Comparison of ENCODE assay signal across 16 cellular contexts in the genomic region with DNA sequence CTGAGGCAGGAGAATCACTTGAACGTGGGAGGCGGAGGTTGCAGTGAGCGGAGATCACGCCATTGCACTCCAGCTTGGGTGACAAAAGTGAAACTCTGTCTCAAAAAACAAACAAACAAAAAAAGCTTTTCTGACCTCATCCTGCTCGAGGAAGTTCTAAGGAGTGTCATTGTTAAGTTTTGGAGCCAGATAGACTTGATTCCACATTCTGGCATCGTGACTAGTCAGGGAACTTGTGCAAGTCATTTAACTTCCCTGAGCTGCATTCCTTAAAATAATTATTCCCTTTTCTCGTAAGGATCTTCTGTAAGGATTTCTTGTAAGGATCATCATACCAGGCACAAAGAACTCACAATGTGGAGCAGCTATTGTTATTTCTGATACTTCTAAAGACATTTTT.
"Had no signal": no experiment of that assay in that cellular context is flagged by ENCODE, and none has a peak within 500 bp of the region (broad histone marks: within the 10 kb centered on the region; RNA-seq: fewer than 3 reads in every experiment).

No MANE protein-coding gene starts in this region.

- H3K36me3 ChIP-seq: adrenal gland, cardiac muscle cell, neutrophil, vagina, WERI-Rb-1 had no signal

- H3K4me3 Mint-ChIP-seq: activated CD4-positive, alpha-beta memory T cell treated with anti-CD3 and anti-CD28 coated beads for 36 hours; activated CD4-positive, alpha-beta T cell treated with anti-CD3 and anti-CD28 coated beads for 36 hours; activated T-cell treated with anti-CD3 and anti-CD28 coated beads, Interleukin-2, amount 50 U/mL, for 24 hours; naive thymus-derived CD8-positive, alpha-beta T cell; stimulated activated memory B cell treated with anti-CD40 and anti-IgM and Interleukin-4, amounts not matched to agents 10 μg/mL and 1 μg/mL and 100 μg/mL, for 72 hours had no signal

- H3K9me3 ChIP-seq: adrenal gland, left ventricle myocardium inferior, neutrophil, tibial artery, vagina had no signal

- H3K4me1 Mint-ChIP-seq: activated CD4-positive, alpha-beta T cell treated with anti-CD3 and anti-CD28 coated beads for 36 hours; naive thymus-derived CD8-positive, alpha-beta T cell had no signal

- H3K9me3 Mint-ChIP-seq: activated CD4-positive, alpha-beta memory T cell treated with anti-CD3 and anti-CD28 coated beads for 36 hours; activated T-cell treated with anti-CD3 and anti-CD28 coated beads, Interleukin-2, amount 50 U/mL, for 24 hours; naive thymus-derived CD8-positive, alpha-beta T cell; stimulated activated memory B cell treated with anti-CD40 and anti-IgM and Interleukin-4, amounts not matched to agents 10 μg/mL and 1 μg/mL and 100 μg/mL, for 72 hours had no signal

- H3K27ac ChIP-seq: adrenal gland, cardiac muscle cell, left ventricle myocardium inferior, neutrophil, tibial artery, vagina, WERI-Rb-1 had no signal

- H3K27me3 Mint-ChIP-seq: activated CD4-positive, alpha-beta memory T cell treated with anti-CD3 and anti-CD28 coated beads for 36 hours; activated CD4-positive, alpha-beta T cell treated with anti-CD3 and anti-CD28 coated beads for 36 hours; activated T-cell treated with anti-CD3 and anti-CD28 coated beads, Interleukin-2, amount 50 U/mL, for 24 hours; stimulated activated memory B cell treated with anti-CD40 and anti-IgM and Interleukin-4, amounts not matched to agents 10 μg/mL and 1 μg/mL and 100 μg/mL, for 72 hours had no signal

- ATAC-seq: activated CD4-positive, alpha-beta T cell treated with anti-CD3 and anti-CD28 coated beads for 36 hours; naive thymus-derived CD8-positive, alpha-beta T cell; stimulated activated memory B cell treated with anti-CD40 and anti-IgM and Interleukin-4, amounts not matched to agents 10 μg/mL and 1 μg/mL and 100 μg/mL, for 72 hours had no signal

- H3K27ac Mint-ChIP-seq: activated CD4-positive, alpha-beta memory T cell treated with anti-CD3 and anti-CD28 coated beads for 36 hours; activated CD4-positive, alpha-beta T cell treated with anti-CD3 and anti-CD28 coated beads for 36 hours; activated T-cell treated with anti-CD3 and anti-CD28 coated beads, Interleukin-2, amount 50 U/mL, for 24 hours; naive thymus-derived CD8-positive, alpha-beta T cell; stimulated activated memory B cell treated with anti-CD40 and anti-IgM and Interleukin-4, amounts not matched to agents 10 μg/mL and 1 μg/mL and 100 μg/mL, for 72 hours had no signal

- DNase-seq: activated CD4-positive, alpha-beta memory T cell treated with anti-CD3 and anti-CD28 coated beads for 36 hours; activated CD4-positive, alpha-beta T cell treated with anti-CD3 and anti-CD28 coated beads for 36 hours; activated naive CD4-positive, alpha-beta T cell treated with anti-CD3 and anti-CD28 coated beads, Interleukin-2, amount 50 U/mL, for 16 hours; activated T-cell treated with anti-CD3 and anti-CD28 coated beads, Interleukin-2, amount 50 U/mL, for 24 hours; adrenal gland; dorsolateral prefrontal cortex; left ventricle myocardium inferior; naive thymus-derived CD8-positive, alpha-beta T cell; retina; T-helper 1 cell; tibial artery; WERI-Rb-1 had no signal

- H3K27me3 ChIP-seq: adrenal gland, cardiac muscle cell, dorsolateral prefrontal cortex, neutrophil, tibial artery, vagina had no signal

- H3K4me3 ChIP-seq: adrenal gland, cardiac muscle cell, dorsolateral prefrontal cortex, left ventricle myocardium inferior, tibial artery, vagina had no signal

- H3K4me1 ChIP-seq: adrenal gland had no signal

- H3K36me3 Mint-ChIP-seq: activated CD4-positive, alpha-beta memory T cell treated with anti-CD3 and anti-CD28 coated beads for 36 hours; naive thymus-derived CD8-positive, alpha-beta T cell; stimulated activated memory B cell treated with anti-CD40 and anti-IgM and Interleukin-4, amounts not matched to agents 10 μg/mL and 1 μg/mL and 100 μg/mL, for 72 hours had no signal
